In the genomic region with DNA sequence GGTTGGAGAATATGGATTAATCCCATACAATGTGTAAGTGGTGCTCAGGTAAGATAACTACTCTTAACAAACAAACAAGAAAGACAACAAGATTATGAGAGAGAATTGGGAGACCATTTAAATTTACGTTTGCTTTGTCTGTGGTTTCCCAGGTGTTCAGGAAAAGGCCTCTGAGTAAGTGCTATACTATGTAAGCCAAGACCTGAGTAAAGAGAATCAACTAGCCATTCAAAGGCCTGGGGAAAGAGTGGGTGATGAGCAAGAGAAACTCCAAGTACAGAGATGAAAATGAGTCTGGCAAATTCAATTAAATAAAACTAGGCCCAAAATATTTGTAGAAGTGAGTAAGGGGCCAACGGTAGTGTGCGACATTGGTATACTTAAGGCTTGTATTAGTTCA, we compare ENCODE assay signal across 16 cellular contexts. TPM values are rescaled to one million over a fixed set of nuclear protein-coding genes. Genes with fewer than 3 reads are reported as not detected.
DNase-seq lines count a peak whose midpoint lies in the region; ATAC-seq and TF ChIP-seq lines count a peak whose summit lies in the region.
"Had no signal": no experiment of that assay in that cellular context is flagged by ENCODE, and none has a peak within 500 bp of the region (broad histone marks: within the 10 kb centered on the region; RNA-seq: fewer than 3 reads in every experiment).

No MANE protein-coding gene starts in this region.

- no peak overlapping the region for H3K27ac ChIP-seq in HEK293 (ENCODE audit: extremely low read depth, low read depth, low read length)
- H3K27ac ChIP-seq in PC-3 (ENCODE audit: low read length) = no peak overlapping the region
- H3K27ac ChIP-seq: HL-60 had no signal

- H3K9me3 ChIP-seq in HEK293 (ENCODE audit: control insufficient read depth, insufficient read depth, low read depth, low read length) (no peaks in the 10 kb centered on the region), PC-3 (ENCODE audit: low read length) (no peaks in the 10 kb centered on the region)
- H3K9me3 ChIP-seq: BE2C, Caco-2 had no signal

- no peak overlapping the region for H2AFZ ChIP-seq in PC-3 (ENCODE audit: low read length)
- H2AFZ ChIP-seq: GM23338 had no signal

- peak; percentile 50 for ATAC-seq in PC-3
- no peak for ATAC-seq in GM19395 (IDR thresholded peaks at IDR 0.05; ENCODE audit: unreplicated experiment)
- no peak for ATAC-seq in GM18868 (IDR thresholded peaks at IDR 0.05; ENCODE audit: unreplicated experiment)
- ATAC-seq: GM23338 had no signal

- BruUV-seq in PC-3 (replicated peaks; lab: Mats Ljungman, UMichigan) = no TSS peak

- H3K4me3 ChIP-seq in HEK293 (ENCODE audit: low read depth, low read length) (no peak overlapping the region), PC-3 (ENCODE audit: low read length) (no peak overlapping the region), epithelial cell of esophagus (ENCODE audit: low read length) (no peak overlapping the region)
- H3K4me3 ChIP-seq: GM23338 had no signal

- POLR2A ChIA-PET in HEK293 (lab: Yijun Ruan, JAX) (no interaction called here), PC-3 (lab: Charles Lee; ENCODE audit: unreplicated experiment) (no interaction called here)

- intact Hi-C loops in PC-3 (cut with micrococcal nuclease) = no loop called here

- H3K36me3 ChIP-seq in HEK293 (ENCODE audit: control insufficient read depth in 2 of 2, insufficient read depth in 1 of 2, low read length in 2 of 2) = no peaks in the 10 kb centered on the region
- H3K36me3 ChIP-seq in PC-3 (ENCODE audit: low read depth, low read length) = no peaks in the 10 kb centered on the region
- H3K36me3 ChIP-seq: BE2C had no signal

- DNase-seq in PC-3 (peak; percentile 72), epithelial cell of esophagus (ENCODE audit: low read depth) (peak; percentile 59), kidney tubule cell (ENCODE audit: low spot score) (peak; percentile 40)
- DNase-seq: ACHN; BE2C; C1 segment of cervical spinal cord; Caco-2; CD4-positive, alpha-beta T cell; DMS153; HCEC 1CT; HFFc6 had no signal

- H3K79me2 ChIP-seq in PC-3 (ENCODE audit: low read length) = no peaks in the 10 kb centered on the region

- H3K9ac ChIP-seq in PC-3 (ENCODE audit: low read length) = no peak overlapping the region

- no peaks in the 10 kb centered on the region for H3K9me2 ChIP-seq in PC-3 (replicated peaks; ENCODE audit: low read length)

- no peaks in the 10 kb centered on the region for H3K27me3 ChIP-seq in PC-3 (ENCODE audit: low read length)
- H3K27me3 ChIP-seq: BE2C had no signal

- no peaks in the 10 kb centered on the region for H4K20me1 ChIP-seq in PC-3 (ENCODE audit: low read length)

- CTCF ChIA-PET in HEK293 (lab: Yijun Ruan, JAX) (no interaction called here), PC-3 (lab: Charles Lee) (no interaction called here)

- no peaks in the 10 kb centered on the region for H3F3A ChIP-seq in PC-3 (ENCODE audit: low read length, unreplicated experiment)

- no peak overlapping the region for H3K4me2 ChIP-seq in PC-3 (ENCODE audit: low read length)
- H3K4me2 ChIP-seq: GM23338 had no signal

- TF ChIP-seq CTCF in HEK293 (tag by site-specific recombination; IDR thresholded peaks at IDR 0.05) (no peak), PC-3 (conservative IDR thresholded peaks at IDR 0.05; ENCODE audit: low read depth, low read length) (no peak), epithelial cell of esophagus (IDR thresholded peaks at IDR 0.05; ENCODE audit: insufficient read depth, low read depth, low read length, missing control alignments) (no peak)

- no peaks in the 10 kb centered on the region for H3K4me1 ChIP-seq in HEK293 (ENCODE audit: control insufficient read depth, insufficient read depth, low read length)
- peaks cover 22% of the 10 kb centered on the region for H3K4me1 ChIP-seq in PC-3 (ENCODE audit: insufficient read depth, low read length)
- H3K4me1 ChIP-seq: BE2C had no signal

TF ChIP-seq in HEK293, 187 proteins besides CTCF, POLR2A, EP300 and RAD21:
- TF ChIP-seq ZNF133 (tag by site-specific recombination; IDR thresholded peaks at IDR 0.05) (0 out of 2 replicates have a peak, but pooled peaks have one; percentile 21), ZBTB48 (tag by site-specific recombination; IDR thresholded peaks at IDR 0.05) (no peak), ZNF707 (tag by site-specific recombination; IDR thresholded peaks at IDR 0.05) (no peak)
- TF ChIP-seq, protein P1, sequence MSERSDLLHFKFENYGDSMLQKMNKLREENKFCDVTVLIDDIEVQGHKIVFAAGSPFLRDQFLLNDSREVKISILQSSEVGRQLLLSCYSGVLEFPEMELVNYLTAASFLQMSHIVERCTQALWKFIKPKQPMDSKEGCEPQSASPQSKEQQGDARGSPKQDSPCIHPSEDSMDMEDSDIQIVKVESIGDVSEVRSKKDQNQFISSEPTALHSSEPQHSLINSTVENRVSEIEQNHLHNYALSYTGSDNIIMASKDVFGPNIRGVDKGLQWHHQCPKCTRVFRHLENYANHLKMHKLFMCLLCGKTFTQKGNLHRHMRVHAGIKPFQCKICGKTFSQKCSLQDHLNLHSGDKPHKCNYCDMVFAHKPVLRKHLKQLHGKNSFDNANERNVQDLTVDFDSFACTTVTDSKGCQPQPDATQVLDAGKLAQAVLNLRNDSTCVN (tag by site-specific recombination; optimal IDR thresholded peaks at IDR 0.05) = no peak
- TF ChIP-seq, protein P2, sequence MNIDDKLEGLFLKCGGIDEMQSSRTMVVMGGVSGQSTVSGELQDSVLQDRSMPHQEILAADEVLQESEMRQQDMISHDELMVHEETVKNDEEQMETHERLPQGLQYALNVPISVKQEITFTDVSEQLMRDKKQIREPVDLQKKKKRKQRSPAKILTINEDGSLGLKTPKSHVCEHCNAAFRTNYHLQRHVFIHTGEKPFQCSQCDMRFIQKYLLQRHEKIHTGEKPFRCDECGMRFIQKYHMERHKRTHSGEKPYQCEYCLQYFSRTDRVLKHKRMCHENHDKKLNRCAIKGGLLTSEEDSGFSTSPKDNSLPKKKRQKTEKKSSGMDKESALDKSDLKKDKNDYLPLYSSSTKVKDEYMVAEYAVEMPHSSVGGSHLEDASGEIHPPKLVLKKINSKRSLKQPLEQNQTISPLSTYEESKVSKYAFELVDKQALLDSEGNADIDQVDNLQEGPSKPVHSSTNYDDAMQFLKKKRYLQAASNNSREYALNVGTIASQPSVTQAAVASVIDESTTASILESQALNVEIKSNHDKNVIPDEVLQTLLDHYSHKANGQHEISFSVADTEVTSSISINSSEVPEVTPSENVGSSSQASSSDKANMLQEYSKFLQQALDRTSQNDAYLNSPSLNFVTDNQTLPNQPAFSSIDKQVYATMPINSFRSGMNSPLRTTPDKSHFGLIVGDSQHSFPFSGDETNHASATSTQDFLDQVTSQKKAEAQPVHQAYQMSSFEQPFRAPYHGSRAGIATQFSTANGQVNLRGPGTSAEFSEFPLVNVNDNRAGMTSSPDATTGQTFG (tag by site-specific recombination; IDR thresholded peaks at IDR 0.05; ENCODE audit: borderline replicate concordance) = no peak
TF ChIP-seq in HEK293: peak in this region for 1.

RNA-seq across cellular contexts. Expression of a gene that starts 9.9 kb away (rescaled TPM):
- total RNA-seq in PC-3 (2014; rRNA removed) = 41.7 and 45.2 TPM in 2 replicates
